ENCODE assay signal across 1 cellular context in the genomic region with DNA sequence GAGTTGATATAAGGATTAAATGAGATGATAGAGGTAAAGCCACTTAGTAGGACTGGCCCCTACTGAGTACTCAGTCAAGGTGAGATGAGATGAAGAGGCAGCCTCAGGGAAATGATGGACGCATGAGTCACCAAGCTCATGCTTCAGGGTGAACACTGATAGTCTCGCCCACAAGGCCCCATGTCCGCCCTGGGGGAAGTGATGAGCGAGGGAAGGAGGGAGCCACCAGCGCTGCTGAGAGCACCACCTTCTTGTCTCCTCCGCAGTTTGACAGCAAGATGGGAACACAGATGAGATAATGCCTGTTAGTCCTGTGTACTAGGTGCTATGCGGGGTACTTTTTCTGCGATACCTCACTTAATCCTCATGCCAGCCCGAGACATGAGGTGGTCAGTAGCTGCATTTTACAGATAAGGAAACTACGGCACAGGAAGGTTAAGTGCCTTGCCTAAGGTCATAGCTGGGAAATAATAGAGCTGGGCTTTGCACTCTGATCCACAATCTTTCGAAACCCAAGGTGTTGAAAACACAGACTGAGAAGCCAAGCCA.
A peak's percentile ranks its signal among the peaks of the same experiment; 100 is the strongest.
TF ChIP-seq lines count a peak whose summit lies in the region.

No MANE protein-coding gene starts in this region.

TF ChIP-seq in K562, 482 proteins besides CTCF, POLR2A, EP300 and RAD21 (continued from another document and continues in another):
- TF ChIP-seq RERE (CRISPR knock-in tag; IDR thresholded peaks at IDR 0.05; ENCODE audit: borderline replicate concordance): no peak
- TF ChIP-seq MEF2A (IDR thresholded peaks at IDR 0.05; ENCODE audit: control insufficient read depth, low read depth, low read length): no peak
- no peak for TF ChIP-seq TCFL5 (CRISPR knock-in tag; conservative IDR thresholded peaks at IDR 0.05)
- TF ChIP-seq ZEB2 (IDR thresholded peaks at IDR 0.05): peak; percentile 96
- TF ChIP-seq TAF7 (tag; IDR thresholded peaks at IDR 0.05): no peak
- no peak for TF ChIP-seq SNIP1 (IDR thresholded peaks at IDR 0.05; ENCODE audit: low read depth)
- no peak for TF ChIP-seq RBM15 (IDR thresholded peaks at IDR 0.05; ENCODE audit: insufficient read depth, low read length)
- TF ChIP-seq ZNF3 (CRISPR knock-in tag; IDR thresholded peaks at IDR 0.05): no peak
- no peak for TF ChIP-seq ATF2 (CRISPR knock-in tag; IDR thresholded peaks at IDR 0.05)
- TF ChIP-seq NEUROD1 (IDR thresholded peaks at IDR 0.05; ENCODE audit: borderline replicate concordance, low read depth, low read length, partially characterized antibody): no peak
- TF ChIP-seq SOX6 (IDR thresholded peaks at IDR 0.05): peak; percentile 81
- no peak for TF ChIP-seq PBX2 (CRISPR knock-in tag; IDR thresholded peaks at IDR 0.05; ENCODE audit: low read depth)
- peak; percentile 57 for TF ChIP-seq PBX2 (tag; conservative IDR thresholded peaks at IDR 0.05; ENCODE audit: low read depth)
- TF ChIP-seq DEAF1 (CRISPR knock-in tag; IDR thresholded peaks at IDR 0.05): no peak
- TF ChIP-seq SMARCC2 (IDR thresholded peaks at IDR 0.05; ENCODE audit: low read depth): peak; percentile 61; the same call in 1 of the 2 replicates
- no peak for TF ChIP-seq EWSR1 (IDR thresholded peaks at IDR 0.05; ENCODE audit: borderline replicate concordance, low read depth, partially characterized antibody)
- no peak for TF ChIP-seq ELF4 (CRISPR knock-in tag; IDR thresholded peaks at IDR 0.05)
- no peak for TF ChIP-seq FOXP1 (CRISPR knock-in tag; IDR thresholded peaks at IDR 0.05)
- TF ChIP-seq MCM7 (IDR thresholded peaks at IDR 0.05): no peak
- TF ChIP-seq CBFB (CRISPR knock-in tag; IDR thresholded peaks at IDR 0.05): no peak
- TF ChIP-seq, protein P1, sequence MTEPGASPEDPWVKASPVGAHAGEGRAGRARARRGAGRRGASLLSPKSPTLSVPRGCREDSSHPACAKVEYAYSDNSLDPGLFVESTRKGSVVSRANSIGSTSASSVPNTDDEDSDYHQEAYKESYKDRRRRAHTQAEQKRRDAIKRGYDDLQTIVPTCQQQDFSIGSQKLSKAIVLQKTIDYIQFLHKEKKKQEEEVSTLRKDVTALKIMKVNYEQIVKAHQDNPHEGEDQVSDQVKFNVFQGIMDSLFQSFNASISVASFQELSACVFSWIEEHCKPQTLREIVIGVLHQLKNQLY (CRISPR knock-in tag; conservative IDR thresholded peaks at IDR 0.05): no peak
- no peak for TF ChIP-seq HMG20A (CRISPR knock-in tag; conservative IDR thresholded peaks at IDR 0.05)
- no peak for TF ChIP-seq POLR3A (IDR thresholded peaks at IDR 0.05; ENCODE audit: borderline replicate concordance, extremely low read depth, insufficient read depth, insufficient read length)
- TF ChIP-seq HMG20B (CRISPR knock-in tag; IDR thresholded peaks at IDR 0.05): no peak
- no peak for TF ChIP-seq ZNF133 (CRISPR knock-in tag; IDR thresholded peaks at IDR 0.05)
- no peak for TF ChIP-seq ZNF586 (CRISPR knock-in tag; conservative IDR thresholded peaks at IDR 0.05)
- no peak for TF ChIP-seq ZNF79 (CRISPR knock-in tag; IDR thresholded peaks at IDR 0.05; ENCODE audit: low read depth)
- TF ChIP-seq, protein P2, sequence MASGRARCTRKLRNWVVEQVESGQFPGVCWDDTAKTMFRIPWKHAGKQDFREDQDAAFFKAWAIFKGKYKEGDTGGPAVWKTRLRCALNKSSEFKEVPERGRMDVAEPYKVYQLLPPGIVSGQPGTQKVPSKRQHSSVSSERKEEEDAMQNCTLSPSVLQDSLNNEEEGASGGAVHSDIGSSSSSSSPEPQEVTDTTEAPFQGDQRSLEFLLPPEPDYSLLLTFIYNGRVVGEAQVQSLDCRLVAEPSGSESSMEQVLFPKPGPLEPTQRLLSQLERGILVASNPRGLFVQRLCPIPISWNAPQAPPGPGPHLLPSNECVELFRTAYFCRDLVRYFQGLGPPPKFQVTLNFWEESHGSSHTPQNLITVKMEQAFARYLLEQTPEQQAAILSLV (tag; IDR thresholded peaks at IDR 0.05): no peak
- TF ChIP-seq TRIM24 (IDR thresholded peaks at IDR 0.05): peak; percentile 56 to 83; a peak in 3 of 4 replicates
- TF ChIP-seq YY1 (IDR thresholded peaks at IDR 0.05; ENCODE audit: borderline replicate concordance in 1 of 3, control insufficient read depth in 1 of 3, extremely low read depth in 1 of 3, insufficient read depth in 3 of 3, insufficient read length in 1 of 3, insufficient replicate concordance in 2 of 3, low read depth in 1 of 3, low read length in 2 of 3): peak in 1 of 3 experiments; percentile 27
- TF ChIP-seq RFX1 (IDR thresholded peaks at IDR 0.05): no peak
- TF ChIP-seq SUPT5H (IDR thresholded peaks at IDR 0.05): no peak
- TF ChIP-seq ZBTB17 (CRISPR knock-in tag; IDR thresholded peaks at IDR 0.05): no peak
- TF ChIP-seq NCOA1 (IDR thresholded peaks at IDR 0.05; ENCODE audit: low read depth): peak; percentile 34; the same call in 1 of the 2 replicates
- no peak for TF ChIP-seq MAFG (tag; conservative IDR thresholded peaks at IDR 0.05)
- TF ChIP-seq, protein P3, sequence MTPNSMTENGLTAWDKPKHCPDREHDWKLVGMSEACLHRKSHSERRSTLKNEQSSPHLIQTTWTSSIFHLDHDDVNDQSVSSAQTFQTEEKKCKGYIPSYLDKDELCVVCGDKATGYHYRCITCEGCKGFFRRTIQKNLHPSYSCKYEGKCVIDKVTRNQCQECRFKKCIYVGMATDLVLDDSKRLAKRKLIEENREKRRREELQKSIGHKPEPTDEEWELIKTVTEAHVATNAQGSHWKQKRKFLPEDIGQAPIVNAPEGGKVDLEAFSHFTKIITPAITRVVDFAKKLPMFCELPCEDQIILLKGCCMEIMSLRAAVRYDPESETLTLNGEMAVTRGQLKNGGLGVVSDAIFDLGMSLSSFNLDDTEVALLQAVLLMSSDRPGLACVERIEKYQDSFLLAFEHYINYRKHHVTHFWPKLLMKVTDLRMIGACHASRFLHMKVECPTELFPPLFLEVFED (CRISPR knock-in tag; conservative IDR thresholded peaks at IDR 0.05): no peak
- TF ChIP-seq NFXL1 (CRISPR knock-in tag; IDR thresholded peaks at IDR 0.05): no peak
- TF ChIP-seq NR2C1 (IDR thresholded peaks at IDR 0.05): no peak
- no peak for TF ChIP-seq NR2C1 (tag; IDR thresholded peaks at IDR 0.05)
- peak; percentile 75; the same call in 1 of the 2 replicates for TF ChIP-seq RUNX1 (IDR thresholded peaks at IDR 0.05; ENCODE audit: low read depth)
- TF ChIP-seq POLR3G (IDR thresholded peaks at IDR 0.05; ENCODE audit: extremely low read depth, insufficient read length, insufficient replicate concordance): no peak
- no peak for TF ChIP-seq MAFK (IDR thresholded peaks at IDR 0.05; ENCODE audit: low read length)
- TF ChIP-seq PTTG1 (tag; IDR thresholded peaks at IDR 0.05; ENCODE audit: low read depth): no peak
- TF ChIP-seq GTF2F1 (IDR thresholded peaks at IDR 0.05; ENCODE audit: low read depth, low read length): no peak
- no peak for TF ChIP-seq DIDO1 (tag; IDR thresholded peaks at IDR 0.05; ENCODE audit: low read depth)
- TF ChIP-seq RCOR1 (IDR thresholded peaks at IDR 0.05; ENCODE audit: borderline replicate concordance in 1 of 2, low read depth in 2 of 2, low read length in 2 of 2): peak in 1 of 2 experiments; percentile 83; a peak in 2 of 4 replicates
- TF ChIP-seq SIN3A (IDR thresholded peaks at IDR 0.05; ENCODE audit: borderline replicate concordance in 2 of 2, control insufficient read depth in 1 of 2, low read depth in 2 of 2, low read length in 2 of 2): no peak
- no peak for TF ChIP-seq ZNF165 (CRISPR knock-in tag; IDR thresholded peaks at IDR 0.05; ENCODE audit: borderline replicate concordance)
- TF ChIP-seq RBM17 (IDR thresholded peaks at IDR 0.05; ENCODE audit: borderline replicate concordance, low read depth, low read length): no peak
- no peak for TF ChIP-seq RAD51 (IDR thresholded peaks at IDR 0.05; ENCODE audit: borderline replicate concordance, low read depth)
- no peak for TF ChIP-seq THRA (IDR thresholded peaks at IDR 0.05)
- no peak for TF ChIP-seq ZNF644 (tag; IDR thresholded peaks at IDR 0.05; ENCODE audit: low read depth)
- TF ChIP-seq CC2D1A (IDR thresholded peaks at IDR 0.05): peak; percentile 41; the same call in 1 of the 2 replicates
- no peak for TF ChIP-seq KLF1 (tag; IDR thresholded peaks at IDR 0.05)
- TF ChIP-seq DNMT1 (IDR thresholded peaks at IDR 0.05): no peak
- TF ChIP-seq ZNF431 (CRISPR knock-in tag; IDR thresholded peaks at IDR 0.05): no peak
- no peak for TF ChIP-seq GABPB2 (CRISPR knock-in tag; conservative IDR thresholded peaks at IDR 0.05)
- no peak for TF ChIP-seq SMC3 (conservative IDR thresholded peaks at IDR 0.05; ENCODE audit: insufficient read depth, low read depth, low read length)
